Comparison of ENCODE assay signal across 8 cellular contexts in the genomic region with DNA sequence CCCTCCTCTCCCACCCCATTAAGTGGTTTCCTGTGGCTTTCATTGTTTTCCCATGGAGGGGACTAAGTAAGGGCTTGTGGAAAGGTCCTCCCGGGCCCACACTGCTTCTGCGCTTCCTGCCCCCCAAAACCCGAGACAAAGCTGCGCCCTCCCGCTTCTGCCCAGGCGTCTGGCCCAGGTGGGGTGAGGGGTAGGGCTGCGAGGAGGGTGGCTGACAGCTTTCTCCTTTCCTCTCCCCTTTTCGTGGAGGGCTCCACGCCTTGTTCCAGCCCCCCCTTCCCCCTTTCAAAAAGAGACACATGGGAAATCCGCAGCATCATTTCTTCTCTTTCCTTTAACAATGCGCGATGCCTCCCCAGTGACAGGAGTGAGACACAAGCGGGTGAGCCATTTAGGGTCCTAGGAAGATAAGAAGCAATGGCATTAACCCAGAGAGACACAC. TPM values are rescaled to one million over a fixed set of nuclear protein-coding genes. Genes with fewer than 3 reads are reported as not detected.
A peak's percentile ranks its signal among the peaks of the same experiment; 100 is the strongest.
DNase-seq lines count a peak whose midpoint lies in the region; ATAC-seq, FAIRE-seq and TF ChIP-seq lines count a peak whose summit lies in the region.

No MANE protein-coding gene starts in this region.

- DNase-seq in ACHN (peak; percentile 27), SK-N-SH (peak; percentile 64), bronchial epithelial cell (ENCODE audit: low read depth) (no peak), left kidney (ENCODE audit: low read depth, low spot score) (peak; percentile 67), cerebellar nuclear complex (lab: John Stamatoyannopoulos, UW) (no peak)
- DNase-seq in stimulated activated CD4-positive, alpha-beta T cell treated with anti-CD3 and anti-CD28 coated beads, Interleukin-4, amount 100 ng/mL, for 1 hour, result peak; percentile 40

- H3K79me2 ChIP-seq in SK-N-SH (ENCODE audit: insufficient read depth), result peaks cover 54% of the 10 kb centered on the region

- TF ChIP-seq RAD21 in SK-N-SH (IDR thresholded peaks at IDR 0.05; ENCODE audit: low read length), result no peak

- H3K4me1 ChIP-seq in SK-N-SH (ENCODE audit: control insufficient read depth in 1 of 2, insufficient read depth in 2 of 2, low read depth in 1 of 2, low read length in 1 of 2), result peaks cover 8 to 20% of the 10 kb centered on the region in 2 experiments; a peak in 3 of 4 replicates

- H3F3A ChIP-seq in SK-N-SH (replicated peaks; ENCODE audit: insufficient read depth), result peaks cover 11% of the 10 kb centered on the region

- peak overlapping the region; percentile 95 for H3K9ac ChIP-seq in SK-N-SH

- FAIRE-seq in bronchial epithelial cell (lab: Jason Lieb, UNC), result no peak

- H2AFZ ChIP-seq in SK-N-SH (ENCODE audit: low read depth), result peak overlapping the region; percentile 91

- in situ Hi-C loops in ACHN (cut with HindIII; ENCODE audit: low pct_ligation_motif_present, low pct_unique_long_range_greater_than_20kb, low sequenced_read_pairs), result no loop called here

- TF ChIP-seq EP300 in SK-N-SH (IDR thresholded peaks at IDR 0.05; ENCODE audit: borderline replicate concordance in 1 of 2, low read depth in 1 of 2, low read length in 1 of 2), result no peak

- H3K9me3 ChIP-seq in SK-N-SH, result no peaks in the 10 kb centered on the region; the same call in 1 of the 2 replicates

- CTCF ChIA-PET in SK-N-SH (lab: Yijun Ruan, JAX), result interaction anchor here (0.6 to 9.1 kb wide), 42 partner anchors 9 to 1024 kb away, joined by 3 to 165 read pairs (median 5); no protein-coding TSS in a partner anchor

- peak overlapping the region; percentile 79 to 81 for H3K27ac ChIP-seq in SK-N-SH (ENCODE audit: low read depth in 2 of 2, low read length in 1 of 2)

- peak overlapping the region; percentile 95 for H3K4me2 ChIP-seq in SK-N-SH

- H3K4me3 ChIP-seq in SK-N-SH (ENCODE audit: low read depth in 2 of 2, low read length in 1 of 2) (peak overlapping the region; percentile 81 to 97), bronchial epithelial cell (ENCODE audit: low read depth, low read length) (peak overlapping the region; percentile 69)

- 4% methylated on average over 13 of the region's 13 CpGs for WGBS in SK-N-SH (ENCODE audit: low lambda C conversion rate)

- no peaks in the 10 kb centered on the region for H3K27me3 ChIP-seq in SK-N-SH (ENCODE audit: insufficient read depth)
- no peaks in the 10 kb centered on the region for H3K27me3 ChIP-seq in bronchial epithelial cell (ENCODE audit: control insufficient read depth, insufficient read depth, low read length)

- peak; percentile 22 for ATAC-seq in GM18519 (IDR thresholded peaks at IDR 0.05; ENCODE audit: low FRiP score, unreplicated experiment)
- peak; percentile 39 for ATAC-seq in HG03066 (IDR thresholded peaks at IDR 0.05; ENCODE audit: low read depth, unreplicated experiment)

- POLR2A ChIA-PET in SK-N-SH (lab: Yijun Ruan, JAX), result interaction anchor here (1.0 kb wide), 2 partner anchors 9 to 225 kb away, joined by 3 to 4 read pairs; no protein-coding TSS in a partner anchor

- H3K36me3 ChIP-seq in SK-N-SH (replicated peaks in 1 of 2; ENCODE audit: control insufficient read depth in 1 of 2, insufficient read depth in 2 of 2, low read length in 1 of 2), result no peaks in the 10 kb centered on the region
- no peaks in the 10 kb centered on the region for H3K36me3 ChIP-seq in bronchial epithelial cell (ENCODE audit: control insufficient read depth, insufficient read depth, low read length)

- H4K20me1 ChIP-seq in SK-N-SH (ENCODE audit: insufficient read depth), result peaks cover 24% of the 10 kb centered on the region

- no peak for TF ChIP-seq CTCF in SK-N-SH (IDR thresholded peaks at IDR 0.05)
- TF ChIP-seq CTCF in bronchial epithelial cell (IDR thresholded peaks at IDR 0.05; ENCODE audit: insufficient read depth, low read length, severe bottlenecking), result no peak

- no peaks in the 10 kb centered on the region for H3K9me2 ChIP-seq in SK-N-SH

TF ChIP-seq in SK-N-SH, 30 proteins besides CTCF, POLR2A, EP300 and RAD21:
- TF ChIP-seq TAF1 (IDR thresholded peaks at IDR 0.05; ENCODE audit: borderline replicate concordance, low read depth, low read length) (no peak), POLR2AphosphoS5 (IDR thresholded peaks at IDR 0.05; ENCODE audit: low read depth, low read length) (no peak), GATA2 (CRISPR knock-in tag; IDR thresholded peaks at IDR 0.05) (0 out of 2 replicates have a peak, but pooled peaks have one; percentile 3), SIN3A (IDR thresholded peaks at IDR 0.05; ENCODE audit: borderline replicate concordance, low read depth, low read length) (0 out of 2 replicates have a peak, but pooled peaks have one; percentile 61), JUND (IDR thresholded peaks at IDR 0.05) (no peak), RXRA (IDR thresholded peaks at IDR 0.05; ENCODE audit: borderline replicate concordance, low read depth) (no peak), SMC3 (IDR thresholded peaks at IDR 0.05; ENCODE audit: low read depth, low read length) (no peak), EZH2phosphoT487 (IDR thresholded peaks at IDR 0.05; ENCODE audit: borderline replicate concordance, low read depth) (no peak), RCOR1 (IDR thresholded peaks at IDR 0.05; ENCODE audit: low read length) (no peak), FOXJ3 (CRISPR knock-in tag; IDR thresholded peaks at IDR 0.05) (no peak), TCF12 (IDR thresholded peaks at IDR 0.05) (no peak), MXI1 (IDR thresholded peaks at IDR 0.05; ENCODE audit: low read depth, low read length) (no peak; the same call in none of the 2 replicates), MEF2A (IDR thresholded peaks at IDR 0.05; ENCODE audit: borderline replicate concordance, low read depth) (no peak)
- TF ChIP-seq, protein P1, sequence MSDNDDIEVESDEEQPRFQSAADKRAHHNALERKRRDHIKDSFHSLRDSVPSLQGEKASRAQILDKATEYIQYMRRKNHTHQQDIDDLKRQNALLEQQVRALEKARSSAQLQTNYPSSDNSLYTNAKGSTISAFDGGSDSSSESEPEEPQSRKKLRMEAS (IDR thresholded peaks at IDR 0.05; ENCODE audit: low read depth), result no peak
- TF ChIP-seq, protein P2, sequence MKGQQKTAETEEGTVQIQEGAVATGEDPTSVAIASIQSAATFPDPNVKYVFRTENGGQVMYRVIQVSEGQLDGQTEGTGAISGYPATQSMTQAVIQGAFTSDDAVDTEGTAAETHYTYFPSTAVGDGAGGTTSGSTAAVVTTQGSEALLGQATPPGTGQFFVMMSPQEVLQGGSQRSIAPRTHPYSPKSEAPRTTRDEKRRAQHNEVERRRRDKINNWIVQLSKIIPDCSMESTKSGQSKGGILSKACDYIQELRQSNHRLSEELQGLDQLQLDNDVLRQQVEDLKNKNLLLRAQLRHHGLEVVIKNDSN (IDR thresholded peaks at IDR 0.05; ENCODE audit: borderline replicate concordance, low read depth), result no peak
- TF ChIP-seq, protein P3, sequence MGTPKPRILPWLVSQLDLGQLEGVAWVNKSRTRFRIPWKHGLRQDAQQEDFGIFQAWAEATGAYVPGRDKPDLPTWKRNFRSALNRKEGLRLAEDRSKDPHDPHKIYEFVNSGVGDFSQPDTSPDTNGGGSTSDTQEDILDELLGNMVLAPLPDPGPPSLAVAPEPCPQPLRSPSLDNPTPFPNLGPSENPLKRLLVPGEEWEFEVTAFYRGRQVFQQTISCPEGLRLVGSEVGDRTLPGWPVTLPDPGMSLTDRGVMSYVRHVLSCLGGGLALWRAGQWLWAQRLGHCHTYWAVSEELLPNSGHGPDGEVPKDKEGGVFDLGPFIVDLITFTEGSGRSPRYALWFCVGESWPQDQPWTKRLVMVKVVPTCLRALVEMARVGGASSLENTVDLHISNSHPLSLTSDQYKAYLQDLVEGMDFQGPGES (IDR thresholded peaks at IDR 0.05; ENCODE audit: low read depth, low read length), result no peak

RNA-seq across cellular contexts. Expression of a gene that starts 0.6 kb away (rescaled TPM):
- polyA plus RNA-seq in SK-N-SH (2012; rRNA removed), result 6.6 and 8.6 TPM in 2 replicates
- polyA plus RNA-seq in SK-N-SH (2012; cell fraction: cytosol; rRNA removed), result 6.8 and 7.6 TPM in 2 replicates
- polyA plus RNA-seq in SK-N-SH (2012; cell fraction: nucleus; rRNA removed), result 6.5 and 11.6 TPM in 2 replicates
- total RNA-seq in bronchial epithelial cell, result 21.1 and 25.5 TPM in 2 replicates

Comparison
In these comparisons a context has a peak if more than half of its experiments do, and no peak if none do; other contexts are left out.
1. DNase-seq: peak in ACHN (single experiment), SK-N-SH (single experiment), left kidney (single experiment) and stimulated activated CD4-positive, alpha-beta T cell treated with anti-CD3 and anti-CD28 coated beads, Interleukin-4, amount 100 ng/mL, for 1 hour (single experiment); none in bronchial epithelial cell (single experiment) and cerebellar nuclear complex (0 of 2).